9 cellular contexts compared by ENCODE assay signal in genomic region chr14:74954232-74954946, GRCh38. TPM values are rescaled to one million over a fixed set of nuclear protein-coding genes. Genes with fewer than 3 reads are reported as not detected.
DNase-seq lines count a peak whose midpoint lies in the region; ATAC-seq and TF ChIP-seq lines count a peak whose summit lies in the region.
"Had no signal": no experiment of that assay in that cellular context is flagged by ENCODE, and none has a peak within 500 bp of the region (broad histone marks: within the 10 kb centered on the region; RNA-seq: fewer than 3 reads in every experiment).

No MANE protein-coding gene starts in this region.

- peak overlapping the region; percentile 61; the same call in 1 of the 2 replicates for H3K4me3 ChIP-seq in HUES64 (ENCODE audit: low read length)
- H3K4me3 ChIP-seq in RWPE2 (ENCODE audit: severe bottlenecking) = peak overlapping the region; percentile 51
- peak overlapping the region; percentile 32 for H3K4me3 ChIP-seq in cardiac muscle cell
- peak overlapping the region; percentile 19 to 69 for H3K4me3 ChIP-seq in stomach smooth muscle (ENCODE audit: low read length in 2 of 2)

- H3K36me3 ChIP-seq in HUES64 (ENCODE audit: insufficient read depth, low read length) (no peaks in the 10 kb centered on the region), RWPE2 (ENCODE audit: low read depth) (peaks cover 38% of the 10 kb centered on the region), cardiac muscle cell (no peaks in the 10 kb centered on the region), stomach smooth muscle (ENCODE audit: control insufficient read depth in 2 of 2, insufficient read depth in 2 of 2, low read length in 2 of 2) (no peaks in the 10 kb centered on the region)

- DNase-seq in RWPE2 (ENCODE audit: low spot score) (peak; percentile 71), cardiac muscle cell (ENCODE audit: low read depth in 1 of 2, low spot score in 1 of 2) (peak; percentile 16 to 92), medulla oblongata (ENCODE audit: extremely low spot score) (no peak)
- no peak for DNase-seq in activated CD8-positive, alpha-beta memory T cell treated with anti-CD3 and anti-CD28 coated beads for 24 hours
- DNase-seq in activated T-cell treated with anti-CD3 and anti-CD28 coated beads, Interleukin-2, amount 50 U/mL, for 48 hours = no peak
- DNase-seq: activated CD8-positive, alpha-beta memory T cell treated with anti-CD3 and anti-CD28 coated beads, Interleukin-2, amount 10 ng/mL, durations not matched to agents 7 days and 5 days had no signal

- H3K9ac ChIP-seq in HUES64 (ENCODE audit: low read depth, low read length) (no peak overlapping the region), stomach smooth muscle (ENCODE audit: low read length in 2 of 2) (peak overlapping the region in 1 of 2 donors; percentile 51)

- 67% methylated on average over 18 of the region's 18 CpGs for WGBS in HUES64

- H3K9me3 ChIP-seq in HUES64 (ENCODE audit: insufficient read depth, low read depth, low read length) (no peaks in the 10 kb centered on the region), RWPE2 (ENCODE audit: severe bottlenecking) (no peaks in the 10 kb centered on the region), cardiac muscle cell (ENCODE audit: low read depth) (no peaks in the 10 kb centered on the region), stomach smooth muscle (ENCODE audit: control insufficient read depth in 2 of 2, low read length in 2 of 2) (no peaks in the 10 kb centered on the region)

- H3K4me1 ChIP-seq in HUES64 (ENCODE audit: insufficient read depth, low read length) (peaks cover 11% of the 10 kb centered on the region), RWPE2 (ENCODE audit: insufficient read depth, poor library complexity, severe bottlenecking) (peaks cover 15% of the 10 kb centered on the region), cardiac muscle cell (ENCODE audit: low read depth) (peaks cover 42% of the 10 kb centered on the region), stomach smooth muscle (ENCODE audit: control insufficient read depth, insufficient read depth, low read length) (peaks cover 24% of the 10 kb centered on the region)

- TF ChIP-seq CTCF in RWPE2 (IDR thresholded peaks at IDR 0.05; ENCODE audit: poor library complexity, severe bottlenecking) (no peak), cardiac muscle cell (IDR thresholded peaks at IDR 0.05; ENCODE audit: low read depth, low read length) (no peak)

- H3K27ac ChIP-seq in HUES64 (ENCODE audit: low read depth, low read length) = no peak overlapping the region
- H3K27ac ChIP-seq in RWPE2 (ENCODE audit: poor library complexity, severe bottlenecking) = peak overlapping the region; percentile 23
- peak overlapping the region; percentile 87 for H3K27ac ChIP-seq in cardiac muscle cell
- H3K27ac ChIP-seq in stomach smooth muscle (ENCODE audit: low read length) = no peak overlapping the region

- peak; percentile 42 for ATAC-seq in RWPE2 (ENCODE audit: low read depth)
- ATAC-seq in HG02885 (IDR thresholded peaks at IDR 0.05; ENCODE audit: poor library complexity, unreplicated experiment) = no peak

- peaks cover 23% of the 10 kb centered on the region for H3K27me3 ChIP-seq in HUES64 (ENCODE audit: insufficient read depth, low read length)
- no peaks in the 10 kb centered on the region for H3K27me3 ChIP-seq in RWPE2 (ENCODE audit: insufficient read depth, poor library complexity, severe bottlenecking)
- H3K27me3 ChIP-seq in cardiac muscle cell = no peaks in the 10 kb centered on the region
- peaks cover 14 to 19% of the 10 kb centered on the region in 2 donors for H3K27me3 ChIP-seq in stomach smooth muscle (ENCODE audit: control insufficient read depth in 1 of 2, insufficient read depth in 2 of 2, low read length in 2 of 2)

RNA-seq across cellular contexts. Expression of gene PGF, which starts 1.0 kb away (rescaled TPM):
- 3.2 TPM for polyA plus RNA-seq in HUES64 (2013, experiment 1 of 2)
- 5.1 TPM for polyA plus RNA-seq in HUES64 (2013, experiment 2 of 2)
- 14.2 and 18.1 TPM in 2 replicates for total RNA-seq in cardiac muscle cell
- 23.5 and 24.6 TPM in 2 replicates for polyA plus RNA-seq in cardiac muscle cell

RNA-seq across cellular contexts. Expression of gene RPS6KL1, which starts 31.3 kb away (rescaled TPM):
- 4.0 TPM for polyA plus RNA-seq in HUES64 (2013, experiment 1 of 2)
- polyA plus RNA-seq in HUES64 (2013, experiment 2 of 2) = 6.0 TPM
- 7.6 and 15.1 TPM in 2 replicates for total RNA-seq in cardiac muscle cell
- 9.3 and 9.8 TPM in 2 replicates for polyA plus RNA-seq in cardiac muscle cell

RNA-seq across cellular contexts. Expression of gene EIF2B2, which starts 48.3 kb away (rescaled TPM):
- polyA plus RNA-seq in HUES64 (2013, experiment 1 of 2) = 39.6 TPM
- 39.0 TPM for polyA plus RNA-seq in HUES64 (2013, experiment 2 of 2)
- 57.3 and 69.5 TPM in 2 replicates for total RNA-seq in cardiac muscle cell
- 76.7 and 92.9 TPM in 2 replicates for polyA plus RNA-seq in cardiac muscle cell

Comparison
In these comparisons a context has a peak if more than half of its experiments do, and no peak if none do; other contexts are left out.
1. H3K27ac ChIP-seq: peak in RWPE2 (single experiment) and cardiac muscle cell (single experiment); none in HUES64 (single experiment) and stomach smooth muscle (single experiment).
2. DNase-seq: peak in RWPE2 (single experiment) and cardiac muscle cell (2 of 2); none in medulla oblongata (single experiment), activated CD8-positive, alpha-beta memory T cell treated with anti-CD3 and anti-CD28 coated beads for 24 hours (single experiment) and activated T-cell treated with anti-CD3 and anti-CD28 coated beads, Interleukin-2, amount 50 U/mL, for 48 hours (0 of 2).
3. Peak in every context shown above with its lines, with median percentiles within 50 percentile points of each other: H3K4me3 ChIP-seq.